22 cellular contexts compared by ENCODE assay signal in genomic region chr16:85422124-85422373, GRCh38.
DNase-seq lines count a peak whose midpoint lies in the region; FAIRE-seq and TF ChIP-seq lines count a peak whose summit lies in the region.
"Had no signal": no experiment of that assay in that cellular context is flagged by ENCODE, and none has a peak within 500 bp of the region (broad histone marks: within the 10 kb centered on the region; RNA-seq: fewer than 3 reads in every experiment).

No MANE protein-coding gene starts in this region.

- H3K27me3 Mint-ChIP-seq in activated naive CD4-positive, alpha-beta T cell treated with anti-CD3 and anti-CD28 coated beads, Interleukin-2, amount 10 ng/mL, durations not matched to agents 7 days and 5 days: peaks cover 35% of the 10 kb centered on the region
- peaks cover 6% of the 10 kb centered on the region for H3K27me3 Mint-ChIP-seq in brain

- H3K4me3 Mint-ChIP-seq in activated naive CD4-positive, alpha-beta T cell treated with anti-CD3 and anti-CD28 coated beads, Interleukin-2, amount 10 ng/mL, durations not matched to agents 7 days and 5 days: no peak overlapping the region
- peak overlapping the region; percentile 2 to 69 (median 63) for H3K4me3 Mint-ChIP-seq in brain
- H3K4me3 Mint-ChIP-seq: CD8-positive, alpha-beta memory T cell; effector memory CD8-positive, alpha-beta T cell; natural killer cell treated with Interleukin-12 subunit alpha and Interleukin-12 subunit beta and Interleukin-15 and Interleukin-18, amount 100 ng/mL, for 72 hours; T-helper 1 cell treated with Interleukin-12 subunit alpha and Interleukin-12 subunit beta and Interleukin-4 antibody, amounts not matched to agents 30 μg/mL and 1 μg/mL, for 36 hours had no signal

- CTCF ChIA-PET in activated naive CD4-positive, alpha-beta T cell treated with anti-CD3 and anti-CD28 coated beads, Interleukin-2, amount 10 ng/mL, durations not matched to agents 7 days and 5 days (lab: Charles Lee): interaction anchor here (1.0 to 7.4 kb wide), 7 partner anchors 25 to 295 kb away, joined by 3 to 93 read pairs (median 4); partner anchors contain the start of gene GSE1
- CTCF ChIA-PET in HEK293T (lab: Yijun Ruan, JAX): interaction anchor here (0.6 to 1.5 kb wide), 5 partner anchors 132 to 297 kb away, joined by 3 to 4 read pairs (median 4); no protein-coding TSS in a partner anchor

- H3K4me3 ChIP-seq in small intestine (ENCODE audit: low read depth in 1 of 2, low read length in 2 of 2): no peak overlapping the region
- H3K4me3 ChIP-seq: HAP-1, PC-9, SJSA1, tibial artery had no signal

- H3K27me3 ChIP-seq in small intestine (ENCODE audit: control insufficient read depth in 2 of 2, insufficient read depth in 2 of 2, low read length in 2 of 2): peaks cover 0 to 2% of the 10 kb centered on the region in 2 donors
- H3K27me3 ChIP-seq: SJSA1, tibial artery had no signal

- no peaks in the 10 kb centered on the region for H3K4me1 Mint-ChIP-seq in activated naive CD4-positive, alpha-beta T cell treated with anti-CD3 and anti-CD28 coated beads, Interleukin-2, amount 10 ng/mL, durations not matched to agents 7 days and 5 days
- H3K4me1 Mint-ChIP-seq in brain: peaks cover 60% of the 10 kb centered on the region

- no peak overlapping the region for H3K27ac Mint-ChIP-seq in activated naive CD4-positive, alpha-beta T cell treated with anti-CD3 and anti-CD28 coated beads, Interleukin-2, amount 10 ng/mL, durations not matched to agents 7 days and 5 days
- peak overlapping the region; percentile 38 to 94 (median 80) for H3K27ac Mint-ChIP-seq in brain
- H3K27ac Mint-ChIP-seq: activated naive CD4-positive, alpha-beta T cell treated with anti-CD3 and anti-CD28 coated beads, Interleukin-2, amount 50 U/mL, for 72 hours; natural killer cell treated with Interleukin-12 subunit alpha and Interleukin-12 subunit beta and Interleukin-15 and Interleukin-18, amount 100 ng/mL, for 72 hours; T-helper 1 cell treated with Interleukin-12 subunit alpha and Interleukin-12 subunit beta and Interleukin-4 antibody, amounts not matched to agents 30 μg/mL and 1 μg/mL, for 36 hours had no signal

- H3K36me3 Mint-ChIP-seq in activated naive CD4-positive, alpha-beta T cell treated with anti-CD3 and anti-CD28 coated beads, Interleukin-2, amount 10 ng/mL, durations not matched to agents 7 days and 5 days: no peaks in the 10 kb centered on the region
- H3K36me3 Mint-ChIP-seq in brain: no peaks in the 10 kb centered on the region
- H3K36me3 Mint-ChIP-seq: activated naive CD4-positive, alpha-beta T cell treated with anti-CD3 and anti-CD28 coated beads, Interleukin-2, amount 50 U/mL, for 72 hours; CD8-positive, alpha-beta memory T cell; natural killer cell treated with Interleukin-12 subunit alpha and Interleukin-12 subunit beta and Interleukin-15 and Interleukin-18, amount 100 ng/mL, for 72 hours had no signal

- DNase-seq in activated naive CD4-positive, alpha-beta T cell treated with anti-CD3 and anti-CD28 coated beads, Interleukin-2, amount 10 ng/mL, durations not matched to agents 7 days and 5 days: peak; percentile 17
- DNase-seq in activated naive CD4-positive, alpha-beta T cell treated with Interleukin-2 at 50 U/mL for 16 hours: no peak
- DNase-seq in NCI-H226 (peak; percentile 16), small intestine (peak; percentile 36), epidermal melanocyte (ENCODE audit: insufficient read length, low spot score) (no peak), HEK293T (ENCODE audit: extremely low spot score) (no peak), medulla oblongata (ENCODE audit: extremely low spot score) (no peak)
- DNase-seq: activated T-cell treated with anti-CD3 and anti-CD28 coated beads, Interleukin-2, amount 50 U/mL, for 48 hours; effector memory CD8-positive, alpha-beta T cell; NCI-H1930; stimulated activated CD4-positive, alpha-beta T cell treated with anti-CD3 and anti-CD28 coated beads, Interleukin-2, amount 100 ng/mL, for 24 hours; stimulated activated naive CD4-positive, alpha-beta T cell had no signal

- H3K36me3 ChIP-seq in small intestine (ENCODE audit: control insufficient read depth in 2 of 2, insufficient read depth in 2 of 2, low read length in 2 of 2): no peaks in the 10 kb centered on the region
- H3K36me3 ChIP-seq: HAP-1, SJSA1, tibial artery had no signal

- no peak for TF ChIP-seq CTCF in brain (conservative IDR thresholded peaks at IDR 0.05)

- FAIRE-seq in small intestine (lab: Jason Lieb, UNC): no peak

- H3K9me3 Mint-ChIP-seq in activated naive CD4-positive, alpha-beta T cell treated with anti-CD3 and anti-CD28 coated beads, Interleukin-2, amount 10 ng/mL, durations not matched to agents 7 days and 5 days: no peaks in the 10 kb centered on the region
- H3K9me3 Mint-ChIP-seq in brain: peaks cover 0 to 4% (median 0%) of the 10 kb centered on the region in 5 experiments
- H3K9me3 Mint-ChIP-seq: activated naive CD4-positive, alpha-beta T cell treated with anti-CD3 and anti-CD28 coated beads, Interleukin-2, amount 50 U/mL, for 72 hours; CD8-positive, alpha-beta memory T cell; effector memory CD8-positive, alpha-beta T cell; natural killer cell treated with Interleukin-12 subunit alpha and Interleukin-12 subunit beta and Interleukin-15 and Interleukin-18, amount 100 ng/mL, for 72 hours; T-helper 1 cell treated with Interleukin-12 subunit alpha and Interleukin-12 subunit beta and Interleukin-4 antibody, amounts not matched to agents 30 μg/mL and 1 μg/mL, for 36 hours had no signal

- POLR2A ChIA-PET in HEK293T (lab: Yijun Ruan, JAX): no interaction called here

- H3K4me1 ChIP-seq in small intestine (ENCODE audit: control insufficient read depth in 2 of 2, insufficient read depth in 1 of 2, low read depth in 1 of 2, low read length in 1 of 2): peaks cover 0 to 3% of the 10 kb centered on the region in 2 donors
- H3K4me1 ChIP-seq: HAP-1 had no signal

- no peaks in the 10 kb centered on the region for H3K9me3 ChIP-seq in small intestine (ENCODE audit: control insufficient read depth, low read depth)
- H3K9me3 ChIP-seq: HAP-1, SJSA1, tibial artery had no signal

- H3K27ac ChIP-seq in small intestine (ENCODE audit: low read depth in 1 of 2, low read length in 1 of 2): peak overlapping the region in 1 of 2 donors; percentile 49
- H3K27ac ChIP-seq: PC-9, SJSA1, tibial artery, VCaP had no signal

- WGBS in small intestine, 3 donors: 20 to 51% (median 39%) methylated on average over 10 to 11 of the region's 11 CpGs

TF ChIP-seq in HEK293T, 16 proteins besides CTCF, POLR2A, EP300 and RAD21:
- no peak for TF ChIP-seq BHLHE40 (IDR thresholded peaks at IDR 0.05; ENCODE audit: borderline replicate concordance)
- TF ChIP-seq ZNF384 (IDR thresholded peaks at IDR 0.05): no peak
- no peak for TF ChIP-seq FOXA1 (IDR thresholded peaks at IDR 0.05)
TF ChIP-seq in HEK293T: peak in this region for 0.

Comparison
In these comparisons a context has a peak if more than half of its experiments do, and no peak if none do; other contexts are left out.
1. DNase-seq: peak in activated naive CD4-positive, alpha-beta T cell treated with anti-CD3 and anti-CD28 coated beads, Interleukin-2, amount 10 ng/mL, durations not matched to agents 7 days and 5 days (single experiment), NCI-H226 (single experiment) and small intestine (single experiment); none in activated naive CD4-positive, alpha-beta T cell treated with Interleukin-2 at 50 U/mL for 16 hours (single experiment), epidermal melanocyte (single experiment), HEK293T (single experiment) and medulla oblongata (single experiment).